In genomic region chr11:108835624-108836023, GRCh38 we compare ENCODE assay signal across 17 cellular contexts.
DNase-seq lines count a peak whose midpoint lies in the region; ATAC-seq and TF ChIP-seq lines count a peak whose summit lies in the region.
"Had no signal": no experiment of that assay in that cellular context is flagged by ENCODE, and none has a peak within 500 bp of the region (broad histone marks: within the 10 kb centered on the region; RNA-seq: fewer than 3 reads in every experiment).

No MANE protein-coding gene starts in this region.

- H3K9me3 ChIP-seq in endodermal cell (ENCODE audit: control insufficient read depth, low read length) (no peaks in the 10 kb centered on the region), upper lobe of right lung (no peaks in the 10 kb centered on the region)

- no peak for TF ChIP-seq CTCF in GM23338 (conservative IDR thresholded peaks at IDR 0.05; ENCODE audit: low read depth in 2 of 2)
- no peak for TF ChIP-seq CTCF in endodermal cell (conservative IDR thresholded peaks at IDR 0.05)
- TF ChIP-seq CTCF in nephron progenitor cell (IDR thresholded peaks at IDR 0.05): no peak
- TF ChIP-seq CTCF in upper lobe of right lung (IDR thresholded peaks at IDR 0.05): no peak

- H3K9me3 Mint-ChIP-seq in GM23338 (no peaks in the 10 kb centered on the region), endodermal cell (no peaks in the 10 kb centered on the region), nephron progenitor cell (peaks cover under 1% of the 10 kb centered on the region)
- H3K9me3 Mint-ChIP-seq: CD4-positive, alpha-beta memory T cell had no signal

- ATAC-seq in GM23338: peak; percentile 71
- no peak for ATAC-seq in upper lobe of right lung
- no peak for ATAC-seq in stimulated activated naive CD8-positive, alpha-beta T cell treated with anti-CD3 and anti-CD28 coated beads, Interleukin-15, Interleukin-2, amounts not matched to agents 100 U/mL and 50 U/mL, for 24 hours
- ATAC-seq: GM12878 had no signal

- no peaks in the 10 kb centered on the region for H3K27me3 Mint-ChIP-seq in GM23338 (ENCODE audit: insufficient read depth, low read depth, poor library complexity)
- H3K27me3 Mint-ChIP-seq in endodermal cell (ENCODE audit: insufficient read depth): peaks cover 3% of the 10 kb centered on the region
- H3K27me3 Mint-ChIP-seq in nephron progenitor cell (ENCODE audit: low read depth, poor library complexity): no peaks in the 10 kb centered on the region
- H3K27me3 Mint-ChIP-seq: CD4-positive, alpha-beta memory T cell had no signal

- peaks cover 5% of the 10 kb centered on the region; the same call in 1 of the 3 replicates for H3K36me3 Mint-ChIP-seq in GM23338 (ENCODE audit: low read depth)
- H3K36me3 Mint-ChIP-seq in endodermal cell (ENCODE audit: low read depth): peaks cover 7% of the 10 kb centered on the region
- H3K36me3 Mint-ChIP-seq in nephron progenitor cell (ENCODE audit: low read depth): peaks cover 24% of the 10 kb centered on the region

- 78 to 80% methylated on average over 1 to 7 of the region's 7 CpGs for WGBS in endodermal cell (ENCODE audit: insufficient coverage in 1 of 2, insufficient read length in 1 of 2), 2 experiments

- H3K27ac Mint-ChIP-seq in GM23338: no peak overlapping the region
- H3K27ac Mint-ChIP-seq in endodermal cell: no peak overlapping the region
- peak overlapping the region; percentile 26 for H3K27ac Mint-ChIP-seq in nephron progenitor cell
- H3K27ac Mint-ChIP-seq: CD4-positive, alpha-beta memory T cell had no signal

- H3K27ac ChIP-seq in GM23338 (ENCODE audit: low read depth) (no peak overlapping the region), endodermal cell (ENCODE audit: low read depth, low read length) (no peak overlapping the region), upper lobe of right lung (no peak overlapping the region)

- H3K4me1 Mint-ChIP-seq in GM23338 (peaks cover 19% of the 10 kb centered on the region), endodermal cell (peaks cover 12% of the 10 kb centered on the region), nephron progenitor cell (peaks cover 7% of the 10 kb centered on the region)

- H3K27me3 ChIP-seq in GM23338 (ENCODE audit: insufficient read depth): no peaks in the 10 kb centered on the region
- H3K27me3 ChIP-seq in endodermal cell (ENCODE audit: control insufficient read depth, insufficient read depth, low read length, poor library complexity, severe bottlenecking): no peaks in the 10 kb centered on the region
- H3K27me3 ChIP-seq in upper lobe of right lung: no peaks in the 10 kb centered on the region

- H3K4me1 ChIP-seq in GM23338 (ENCODE audit: insufficient read depth): peaks cover 6% of the 10 kb centered on the region; the same call in 1 of the 2 replicates
- H3K4me1 ChIP-seq in endodermal cell (ENCODE audit: control insufficient read depth, insufficient read depth, low read length): no peaks in the 10 kb centered on the region
- no peaks in the 10 kb centered on the region for H3K4me1 ChIP-seq in upper lobe of right lung

- no peak overlapping the region for H2AFZ ChIP-seq in GM23338

- no peak overlapping the region for H3K9ac ChIP-seq in endodermal cell (ENCODE audit: extremely low read depth, low read length, poor library complexity, severe bottlenecking)

- intact Hi-C loops in upper lobe of right lung (cut with DNase I): no loop called here

- H3K36me3 ChIP-seq in GM23338 (ENCODE audit: insufficient read depth) (no peaks in the 10 kb centered on the region), endodermal cell (ENCODE audit: control insufficient read depth, insufficient read depth, low read length) (peaks cover 17% of the 10 kb centered on the region), upper lobe of right lung (peaks cover 10% of the 10 kb centered on the region)

- peak; percentile 41 for DNase-seq in GM23338 (ENCODE audit: low spot score)
- DNase-seq in endodermal cell: peak; percentile 56
- peak; percentile 31 for DNase-seq in iPS-NIHi7 (ENCODE audit: extremely low spot score)
- DNase-seq in nephron progenitor cell: no peak
- no peak for DNase-seq in NCI-H1092 treated with DMSO at 0.1 percent for 48 hours (lab: John Stamatoyannopoulos, UW)
- DNase-seq in upper lobe of right lung: no peak
- no peak for DNase-seq in HuH-7 (ENCODE audit: low spot score)
- DNase-seq in stimulated activated naive CD8-positive, alpha-beta T cell treated with anti-CD3 and anti-CD28 coated beads, Interleukin-15, Interleukin-2, amounts not matched to agents 100 U/mL and 50 U/mL, for 24 hours: no peak
- DNase-seq: C1 segment of cervical spinal cord; Calu3; CD4-positive, alpha-beta memory T cell; COR-L47; DND-41; GDM1; GOT3; HCEC 1CT had no signal

- H3K79me2 ChIP-seq in GM23338 (replicated peaks; ENCODE audit: insufficient read depth): peaks cover 5% of the 10 kb centered on the region; the same call in 1 of the 2 replicates

- no peaks in the 10 kb centered on the region for H3K9me2 ChIP-seq in GM23338 (ENCODE audit: insufficient read depth)

- no peaks in the 10 kb centered on the region for H3F3A ChIP-seq in GM23338 (replicated peaks; ENCODE audit: low read depth)

- no peak overlapping the region for H3K4me3 ChIP-seq in GM23338
- no peak overlapping the region for H3K4me3 ChIP-seq in endodermal cell (ENCODE audit: low read length)
- H3K4me3 ChIP-seq in upper lobe of right lung: no peak overlapping the region
- H3K4me3 ChIP-seq: GM12878 had no signal

- H3K4me3 Mint-ChIP-seq in GM23338: no peak overlapping the region
- H3K4me3 Mint-ChIP-seq in endodermal cell: no peak overlapping the region
- H3K4me3 Mint-ChIP-seq in nephron progenitor cell: no peak overlapping the region
- H3K4me3 Mint-ChIP-seq: CD4-positive, alpha-beta memory T cell had no signal

- no peaks in the 10 kb centered on the region; the same call in 1 of the 2 replicates for H4K20me1 ChIP-seq in GM23338 (replicated peaks; ENCODE audit: insufficient read depth)

- H3K4me2 ChIP-seq in GM23338: no peak overlapping the region

TF ChIP-seq in GM23338, 12 proteins besides CTCF, POLR2A, EP300 and RAD21 (continues in another document):
- TF ChIP-seq ZNF331 (CRISPR knock-in tag; IDR thresholded peaks at IDR 0.05; ENCODE audit: low read depth) (no peak), JUNB (IDR thresholded peaks at IDR 0.05; ENCODE audit: unreplicated experiment) (no peak), NANOG (IDR thresholded peaks at IDR 0.05; ENCODE audit: borderline replicate concordance) (no peak), POLR2AphosphoS5 (IDR thresholded peaks at IDR 0.05; ENCODE audit: low read depth) (no peak), ETS1 (IDR thresholded peaks at IDR 0.05) (no peak), EZH2phosphoT487 (IDR thresholded peaks at IDR 0.05; ENCODE audit: unreplicated experiment) (no peak), CREB1 (CRISPR knock-in tag; IDR thresholded peaks at IDR 0.05; ENCODE audit: low read depth) (no peak), EZH2 (IDR thresholded peaks at IDR 0.05; ENCODE audit: low read depth, unreplicated experiment) (no peak), STAT1 (IDR thresholded peaks at IDR 0.05; ENCODE audit: unreplicated experiment) (no peak)

Comparison
In these comparisons a context has a peak if more than half of its experiments do, and no peak if none do; other contexts are left out.
1. DNase-seq: peak in GM23338 (single experiment), endodermal cell (single experiment) and iPS-NIHi7 (single experiment); none in nephron progenitor cell (single experiment), NCI-H1092 treated with DMSO at 0.1 percent for 48 hours (single experiment), upper lobe of right lung (single experiment), HuH-7 (single experiment) and stimulated activated naive CD8-positive, alpha-beta T cell treated with anti-CD3 and anti-CD28 coated beads, Interleukin-15, Interleukin-2, amounts not matched to agents 100 U/mL and 50 U/mL, for 24 hours (single experiment).